In the genomic region with DNA sequence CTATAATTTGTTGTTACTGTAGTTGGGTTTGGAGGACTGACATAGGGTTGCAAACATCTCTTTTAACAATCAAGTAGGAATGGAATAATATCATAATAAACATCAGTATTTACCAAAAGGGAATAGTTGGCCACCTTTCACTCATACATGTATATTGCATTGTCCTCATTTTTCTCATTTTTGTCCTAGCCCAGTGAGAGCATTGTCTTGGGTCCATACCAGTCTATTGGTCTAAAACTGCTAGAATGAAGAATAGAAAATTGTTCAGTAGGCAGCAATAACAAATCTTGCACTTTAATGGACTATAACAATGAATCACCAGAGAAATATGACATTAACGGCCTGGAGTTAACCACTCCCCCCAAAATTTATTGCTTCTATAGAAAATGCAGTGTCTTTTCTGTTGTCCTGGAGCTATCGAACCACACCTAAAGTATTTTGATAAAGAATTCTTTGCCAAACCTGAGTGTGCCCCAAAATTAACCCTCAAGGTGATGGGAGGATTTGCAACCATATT, we compare ENCODE assay signal across 16 cellular contexts.
DNase-seq lines count a peak whose midpoint lies in the region; ATAC-seq, FAIRE-seq and TF ChIP-seq lines count a peak whose summit lies in the region.
"Had no signal": no experiment of that assay in that cellular context is flagged by ENCODE, and none has a peak within 500 bp of the region (broad histone marks: within the 10 kb centered on the region; RNA-seq: fewer than 3 reads in every experiment).

No MANE protein-coding gene starts in this region.

- FAIRE-seq in astrocyte (lab: Jason Lieb, UNC) = no peak

- POLR2A ChIA-PET in SK-N-SH (lab: Yijun Ruan, JAX) = no interaction called here

- ATAC-seq in SK-N-SH treated with all-trans-retinoic acid at 6 μM for 48 hours (no peak), HG02759 (IDR thresholded peaks at IDR 0.05; ENCODE audit: unreplicated experiment) (no peak)

- no peak for DNase-seq in SK-N-SH
- DNase-seq in HFFc6 = peak; percentile 43
- DNase-seq in astrocyte (ENCODE audit: low read depth) = peak; percentile 16
- DNase-seq in kidney glomerular epithelial cell (lab: John Stamatoyannopoulos, UW) = peak; percentile 27
- DNase-seq in globus pallidus (ENCODE audit: low spot score) = no peak
- no peak for DNase-seq in medulla oblongata (ENCODE audit: extremely low spot score)
- DNase-seq: DND-41, H7, KG1, NCI-H1436, NCI-H2081, NCI-H748 treated with DMSO at 0.1 percent for 48 hours, PC-9 had no signal

- H3K27ac Mint-ChIP-seq in HFFc6 (no peak overlapping the region), astrocyte (ENCODE audit: unreplicated experiment) (no peak overlapping the region)

- TF ChIP-seq CTCF in SK-N-SH (IDR thresholded peaks at IDR 0.05) (no peak), HFFc6 (IDR thresholded peaks at IDR 0.05) (no peak), astrocyte (IDR thresholded peaks at IDR 0.05; ENCODE audit: insufficient read depth, low read depth, low read length) (no peak)

- H3K4me2 ChIP-seq in SK-N-SH (no peak overlapping the region), astrocyte (ENCODE audit: low read length) (no peak overlapping the region)

- H3K27ac ChIP-seq in SK-N-SH (ENCODE audit: low read depth in 2 of 2, low read length in 1 of 2) = no peak overlapping the region
- no peak overlapping the region for H3K27ac ChIP-seq in astrocyte (ENCODE audit: low read depth, low read length)
- H3K27ac ChIP-seq: C4-2B had no signal

- H3K9ac ChIP-seq in SK-N-SH (no peak overlapping the region), astrocyte (ENCODE audit: low read length) (no peak overlapping the region)

- no peak for TF ChIP-seq RAD21 in SK-N-SH (IDR thresholded peaks at IDR 0.05; ENCODE audit: low read length)

- H4K20me1 ChIP-seq in SK-N-SH (ENCODE audit: insufficient read depth) = no peaks in the 10 kb centered on the region
- no peaks in the 10 kb centered on the region for H4K20me1 ChIP-seq in astrocyte (ENCODE audit: insufficient read depth, low read length)

- CTCF ChIA-PET in SK-N-SH (lab: Yijun Ruan, JAX) = no interaction called here

- H3K36me3 ChIP-seq in SK-N-SH (replicated peaks in 1 of 2; ENCODE audit: control insufficient read depth in 1 of 2, insufficient read depth in 2 of 2, low read length in 1 of 2) (no peaks in the 10 kb centered on the region), astrocyte (ENCODE audit: insufficient read depth, low read length) (no peaks in the 10 kb centered on the region)

- no peaks in the 10 kb centered on the region for H3K4me1 ChIP-seq in SK-N-SH (ENCODE audit: control insufficient read depth in 1 of 2, insufficient read depth in 2 of 2, low read depth in 1 of 2, low read length in 1 of 2)
- no peaks in the 10 kb centered on the region for H3K4me1 ChIP-seq in astrocyte (ENCODE audit: insufficient read depth, low read length)

- no peak overlapping the region for H2AFZ ChIP-seq in SK-N-SH (ENCODE audit: low read depth)
- H2AFZ ChIP-seq in astrocyte (ENCODE audit: low read depth, low read length) = no peak overlapping the region
- H2AFZ ChIP-seq: PC-9 had no signal

- no peaks in the 10 kb centered on the region for H3K27me3 ChIP-seq in SK-N-SH (ENCODE audit: insufficient read depth)
- H3K27me3 ChIP-seq in astrocyte (ENCODE audit: insufficient read depth, low read length) = no peaks in the 10 kb centered on the region

- H3K4me1 Mint-ChIP-seq in HFFc6 (ENCODE audit: low read depth) (peaks cover 23% of the 10 kb centered on the region), astrocyte (ENCODE audit: low read depth, unreplicated experiment) (no peaks in the 10 kb centered on the region)

- H3F3A ChIP-seq in SK-N-SH (replicated peaks; ENCODE audit: insufficient read depth) = no peaks in the 10 kb centered on the region

- no peaks in the 10 kb centered on the region for H3K9me3 ChIP-seq in SK-N-SH
- no peaks in the 10 kb centered on the region for H3K9me3 ChIP-seq in astrocyte (ENCODE audit: insufficient read depth, low read depth, low read length)

- no peaks in the 10 kb centered on the region for H3K9me2 ChIP-seq in SK-N-SH

- 10% methylated on average over 2 of the region's 2 CpGs for WGBS in SK-N-SH (ENCODE audit: low lambda C conversion rate)

- H3K27me3 Mint-ChIP-seq in HFFc6 (ENCODE audit: insufficient read depth) (peaks cover 15% of the 10 kb centered on the region), astrocyte (ENCODE audit: low read depth, unreplicated experiment) (peaks cover 3% of the 10 kb centered on the region)

- peaks cover 5% of the 10 kb centered on the region for H3K9me3 Mint-ChIP-seq in HFFc6
- H3K9me3 Mint-ChIP-seq in astrocyte (ENCODE audit: unreplicated experiment) = no peaks in the 10 kb centered on the region

- H3K4me3 ChIP-seq in SK-N-SH (ENCODE audit: low read depth in 2 of 2, low read length in 1 of 2) (no peak overlapping the region), astrocyte (ENCODE audit: insufficient read depth, low read depth, low read length) (no peak overlapping the region)
- H3K4me3 ChIP-seq: PC-9 had no signal

- no peaks in the 10 kb centered on the region for H3K79me2 ChIP-seq in SK-N-SH (ENCODE audit: insufficient read depth)
- H3K79me2 ChIP-seq in astrocyte (ENCODE audit: insufficient read depth, low read length) = no peaks in the 10 kb centered on the region

- H3K4me3 Mint-ChIP-seq in HFFc6 (no peak overlapping the region), astrocyte (ENCODE audit: unreplicated experiment) (no peak overlapping the region)

- no peak for TF ChIP-seq EP300 in SK-N-SH (IDR thresholded peaks at IDR 0.05; ENCODE audit: borderline replicate concordance in 1 of 2, low read depth in 1 of 2, low read length in 1 of 2)

- H3K36me3 Mint-ChIP-seq in HFFc6 (ENCODE audit: low read depth) (no peaks in the 10 kb centered on the region), astrocyte (ENCODE audit: low read depth, unreplicated experiment) (no peaks in the 10 kb centered on the region)

TF ChIP-seq in SK-N-SH treated with all-trans-retinoic acid at 6 μM for 48 hours, 23 proteins besides CTCF, POLR2A, EP300 and RAD21:
- TF ChIP-seq ISL1 (CRISPR knock-in tag; IDR thresholded peaks at IDR 0.05) (peak; percentile 82), TOX (CRISPR knock-in tag; IDR thresholded peaks at IDR 0.05; ENCODE audit: borderline replicate concordance) (no peak)

TF ChIP-seq in SK-N-SH, 30 proteins besides CTCF, POLR2A, EP300 and RAD21:
- TF ChIP-seq TAF1 (IDR thresholded peaks at IDR 0.05; ENCODE audit: borderline replicate concordance, low read depth, low read length) (no peak), TCF12 (IDR thresholded peaks at IDR 0.05) (no peak), TEAD4 (IDR thresholded peaks at IDR 0.05; ENCODE audit: borderline replicate concordance, insufficient read depth) (no peak), FOSL2 (IDR thresholded peaks at IDR 0.05; ENCODE audit: borderline replicate concordance, low read depth) (no peak), RXRA (IDR thresholded peaks at IDR 0.05; ENCODE audit: borderline replicate concordance, low read depth) (no peak), USF1 (IDR thresholded peaks at IDR 0.05; ENCODE audit: borderline replicate concordance, low read depth) (no peak), NRF1 (IDR thresholded peaks at IDR 0.05; ENCODE audit: low read depth, low read length) (no peak), GATA2 (CRISPR knock-in tag; IDR thresholded peaks at IDR 0.05) (no peak), GABPA (IDR thresholded peaks at IDR 0.05; ENCODE audit: low read depth) (no peak), SMC3 (IDR thresholded peaks at IDR 0.05; ENCODE audit: low read depth, low read length) (no peak), SIN3A (IDR thresholded peaks at IDR 0.05; ENCODE audit: borderline replicate concordance, low read depth, low read length) (no peak), FOXJ3 (CRISPR knock-in tag; IDR thresholded peaks at IDR 0.05) (no peak), POLR2AphosphoS5 (IDR thresholded peaks at IDR 0.05; ENCODE audit: low read depth, low read length) (no peak), YY1 (IDR thresholded peaks at IDR 0.05; ENCODE audit: low read depth) (no peak), ELF1 (IDR thresholded peaks at IDR 0.05) (no peak), FOXM1 (IDR thresholded peaks at IDR 0.05; ENCODE audit: low read depth) (no peak)
- TF ChIP-seq, protein P1, sequence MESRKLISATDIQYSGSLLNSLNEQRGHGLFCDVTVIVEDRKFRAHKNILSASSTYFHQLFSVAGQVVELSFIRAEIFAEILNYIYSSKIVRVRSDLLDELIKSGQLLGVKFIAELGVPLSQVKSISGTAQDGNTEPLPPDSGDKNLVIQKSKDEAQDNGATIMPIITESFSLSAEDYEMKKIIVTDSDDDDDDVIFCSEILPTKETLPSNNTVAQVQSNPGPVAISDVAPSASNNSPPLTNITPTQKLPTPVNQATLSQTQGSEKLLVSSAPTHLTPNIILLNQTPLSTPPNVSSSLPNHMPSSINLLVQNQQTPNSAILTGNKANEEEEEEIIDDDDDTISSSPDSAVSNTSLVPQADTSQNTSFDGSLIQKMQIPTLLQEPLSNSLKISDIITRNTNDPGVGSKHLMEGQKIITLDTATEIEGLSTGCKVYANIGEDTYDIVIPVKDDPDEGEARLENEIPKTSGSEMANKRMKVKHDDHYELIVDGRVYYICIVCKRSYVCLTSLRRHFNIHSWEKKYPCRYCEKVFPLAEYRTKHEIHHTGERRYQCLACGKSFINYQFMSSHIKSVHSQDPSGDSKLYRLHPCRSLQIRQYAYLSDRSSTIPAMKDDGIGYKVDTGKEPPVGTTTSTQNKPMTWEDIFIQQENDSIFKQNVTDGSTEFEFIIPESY (IDR thresholded peaks at IDR 0.05; ENCODE audit: borderline replicate concordance, low read depth) = no peak
TF ChIP-seq in SK-N-SH: peak in this region for 0.

Comparison
In these comparisons a context has a peak if more than half of its experiments do, and no peak if none do; other contexts are left out.
1. DNase-seq: peak in HFFc6 (single experiment), astrocyte (single experiment) and kidney glomerular epithelial cell (single experiment); none in SK-N-SH (single experiment), globus pallidus (single experiment) and medulla oblongata (single experiment).